ENCODE assay signal across 1 cellular context in the genomic region with DNA sequence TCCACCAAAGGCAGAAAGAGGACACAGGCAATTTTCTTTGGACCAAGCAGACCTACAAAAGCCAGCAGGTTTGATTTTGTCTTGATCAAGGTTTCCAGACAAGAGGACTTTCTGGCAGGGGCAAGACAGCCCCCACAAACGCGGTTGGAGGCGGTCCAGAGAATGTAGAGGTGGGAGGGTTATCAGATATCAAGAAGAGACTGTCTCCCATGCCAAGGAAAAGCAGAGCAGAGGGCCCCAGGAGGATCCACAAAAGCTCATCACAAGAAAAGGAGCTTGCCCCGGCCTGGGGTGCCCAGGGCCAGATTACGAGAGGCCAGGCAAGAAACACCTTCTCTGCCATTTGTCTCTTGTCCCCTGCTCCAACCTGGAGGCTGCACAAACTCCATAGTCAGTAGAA.
TF ChIP-seq lines count a peak whose summit lies in the region.

No MANE protein-coding gene starts in this region.

TF ChIP-seq in A549, 52 proteins besides CTCF, POLR2A, EP300 and RAD21 (continued from another document):
- no peak for TF ChIP-seq ZC3H11A (IDR thresholded peaks at IDR 0.05)
- no peak for TF ChIP-seq BHLHE40 (IDR thresholded peaks at IDR 0.05; ENCODE audit: low read depth, low read length)
- TF ChIP-seq FOSL2 (IDR thresholded peaks at IDR 0.05): no peak
- TF ChIP-seq FOSL2 (CRISPR knock-in tag; IDR thresholded peaks at IDR 0.05): no peak
